9 cellular contexts compared by ENCODE assay signal in the genomic region with DNA sequence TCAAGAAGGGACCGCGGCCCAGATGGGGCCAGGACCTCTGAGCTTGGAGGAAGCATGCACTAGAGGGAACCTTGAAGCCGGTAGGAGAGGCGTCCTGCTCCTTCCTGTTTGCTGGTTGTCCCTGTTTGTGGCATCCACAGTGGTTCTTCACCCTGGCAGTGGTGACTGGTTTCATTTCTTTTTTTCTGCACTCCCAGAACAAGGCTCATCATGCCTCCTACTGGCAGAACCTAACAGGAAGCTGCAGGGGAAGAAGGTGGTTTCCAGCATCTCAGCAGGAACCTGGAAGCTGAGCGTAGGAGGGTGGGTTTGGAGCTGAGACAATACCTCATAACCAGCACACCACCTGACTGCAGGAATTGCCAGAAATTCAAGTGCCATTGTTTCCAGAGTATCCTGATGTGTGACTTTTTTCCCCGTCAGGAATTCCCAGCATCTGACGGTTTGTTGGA. TPM values are rescaled to one million over a fixed set of nuclear protein-coding genes. Genes with fewer than 3 reads are reported as not detected.
DNase-seq lines count a peak whose midpoint lies in the region; ATAC-seq and TF ChIP-seq lines count a peak whose summit lies in the region.
"Had no signal": no experiment of that assay in that cellular context is flagged by ENCODE, and none has a peak within 500 bp of the region (broad histone marks: within the 10 kb centered on the region; RNA-seq: fewer than 3 reads in every experiment).

No MANE protein-coding gene starts in this region.

- peak overlapping the region in 1 of 2 donors; percentile 18 for H3K27ac ChIP-seq in coronary artery

- peak; percentile 64 for ATAC-seq in GM21360 (IDR thresholded peaks at IDR 0.05; ENCODE audit: unreplicated experiment)
- peak; percentile 75 for ATAC-seq in HG03571 (IDR thresholded peaks at IDR 0.05; ENCODE audit: unreplicated experiment)
- peak; percentile 26 for ATAC-seq in omental fat pad (ENCODE audit: low FRiP score)

- H3K4me3 ChIP-seq in WI38 (ENCODE audit: low read depth, low read length) (no peak overlapping the region), fibroblast of villous mesenchyme (ENCODE audit: low read depth, low read length) (no peak overlapping the region), coronary artery (no peak overlapping the region)

- DNase-seq in NCI-H1436 (lab: John Stamatoyannopoulos, UW) (peak; percentile 0), NCI-H1436 treated with DMSO at 0.1 percent for 48 hours (lab: John Stamatoyannopoulos, UW) (no peak), fibroblast of villous mesenchyme (ENCODE audit: low read depth) (no peak), omental fat pad (ENCODE audit: low spot score) (no peak), coronary artery (ENCODE audit: low spot score) (no peak)

- TF ChIP-seq CTCF in WI38 (IDR thresholded peaks at IDR 0.05; ENCODE audit: low read depth, low read length) (peak; percentile 35), fibroblast of villous mesenchyme (IDR thresholded peaks at IDR 0.05; ENCODE audit: insufficient read depth, low read depth, low read length) (peak; percentile 49), omental fat pad (IDR thresholded peaks at IDR 0.05) (no peak), coronary artery (IDR thresholded peaks at IDR 0.05) (no peak)

RNA-seq across cellular contexts. Expression of gene TMEM231, which starts 5.8 kb away (rescaled TPM):
- total RNA-seq in fibroblast of villous mesenchyme (12.1 and 13.5 TPM in 2 replicates), omental fat pad (1 to 10 TPM; 3.9 to 9.2 (median 7.0) TPM)

RNA-seq across cellular contexts. Expression of gene CHST5, which starts 14.3 kb away (rescaled TPM):
- total RNA-seq in fibroblast of villous mesenchyme (under 0.01 TPM in 1 of 2 replicates, not detected in the other), omental fat pad (under 1 TPM in 1 of 4 donors, not detected in 3; 0.09 TPM)
- total RNA-seq: CD4-positive, CD25-positive, alpha-beta regulatory T cell had no signal

RNA-seq across cellular contexts. Expression of gene GABARAPL2, which starts 15.9 kb away (rescaled TPM):
- total RNA-seq in fibroblast of villous mesenchyme (25.4 and 36.3 TPM in 2 replicates), omental fat pad (100 to 1,000 TPM in 1 of 4 donors, 10 to 100 TPM in 3; 76.9 to 119 (median 89.2) TPM)

RNA-seq across cellular contexts. Expression of gene CHST6, which starts 55.0 kb away (rescaled TPM):
- total RNA-seq in fibroblast of villous mesenchyme (under 0.01 TPM in 2 replicates), omental fat pad (under 1 TPM in 3 of 4 donors, not detected in 1; 0.06 to 0.36 (median 0.09) TPM)
- total RNA-seq: CD4-positive, CD25-positive, alpha-beta regulatory T cell had no signal

Comparison
In these comparisons a context has a peak if more than half of its experiments do, and no peak if none do; other contexts are left out.
1. CTCF ChIP-seq: peak in WI38 (single experiment) and fibroblast of villous mesenchyme (single experiment); none in omental fat pad (0 of 3) and coronary artery (single experiment).
2. Peak in every context shown above with its lines, with median percentiles within 50 percentile points of each other: ATAC-seq.